20 cellular contexts compared by ENCODE assay signal in genomic region chr1:242411906-242412305, GRCh38.
"Had no signal": no experiment of that assay in that cellular context is flagged by ENCODE, and none has a peak within 500 bp of the region (broad histone marks: within the 10 kb centered on the region; RNA-seq: fewer than 3 reads in every experiment).

No MANE protein-coding gene starts in this region.

- H3K27ac ChIP-seq: HL-60, SJSA1, SK-N-MC had no signal

- DNase-seq: Karpas-422, KG1, MG63, NCI-H1092 treated with DMSO at 0.1 percent for 48 hours, NCI-H1436, NCI-H187, NCI-H2029, NCI-H2081 treated with DMSO at 0.1 percent for 48 hours, NCI-H2171, NCI-H446, NCI-H510A, NCI-H524 treated with DMSO at 0.1 percent for 48 hours, NCI-H69, NCI-H774, Right ventricle myocardium superior, RPMI8226, SIG-M5 had no signal

- H3K4me3 ChIP-seq: MG63, SJSA1, SK-N-MC had no signal

- H3K4me1 ChIP-seq: SJSA1 had no signal

- H3K27me3 ChIP-seq: SJSA1 had no signal

- H3K36me3 ChIP-seq: MG63, SJSA1 had no signal

- H3K9me3 ChIP-seq: MG63, SJSA1 had no signal
